Comparison of ENCODE assay signal across 18 cellular contexts in the genomic region with DNA sequence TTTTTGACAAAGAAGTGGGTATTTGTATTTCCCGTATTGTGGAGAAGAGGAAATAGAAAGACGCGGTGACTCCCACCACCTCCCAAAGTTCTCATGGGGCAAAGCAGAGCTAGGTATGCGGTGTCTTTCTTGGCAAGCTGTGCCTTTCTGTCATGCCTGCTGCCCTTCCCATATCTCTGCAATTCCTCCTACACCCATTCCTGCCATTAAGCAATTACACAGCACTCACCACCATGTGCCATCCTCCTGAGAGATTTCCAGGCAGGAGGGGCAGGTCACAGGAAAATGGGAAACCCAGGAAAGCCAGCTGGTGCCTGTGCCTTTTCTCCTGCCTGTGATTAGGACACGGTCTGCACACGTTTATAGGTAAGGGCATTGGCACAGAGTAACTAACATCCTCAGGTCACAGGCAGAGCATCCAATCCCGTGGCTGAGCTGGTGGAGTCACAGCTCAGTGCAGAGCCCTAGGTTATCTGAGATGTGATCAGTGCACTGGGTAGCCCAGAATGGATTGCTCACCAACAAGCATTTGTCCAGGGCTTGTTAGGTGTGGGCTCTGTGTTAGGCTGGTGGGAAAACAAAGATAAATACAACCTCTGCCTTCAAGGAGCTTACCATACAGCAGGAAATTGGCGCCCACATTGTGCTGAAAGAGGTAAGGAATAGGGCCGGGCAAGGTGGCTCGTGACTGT. TPM values are rescaled to one million over a fixed set of nuclear protein-coding genes. Genes with fewer than 3 reads are reported as not detected.
DNase-seq lines count a peak whose midpoint lies in the region; ATAC-seq and TF ChIP-seq lines count a peak whose summit lies in the region.
"Had no signal": no experiment of that assay in that cellular context is flagged by ENCODE, and none has a peak within 500 bp of the region (broad histone marks: within the 10 kb centered on the region; RNA-seq: fewer than 3 reads in every experiment).

No MANE protein-coding gene starts in this region.

- peaks cover 21% of the 10 kb centered on the region for H3K4me1 Mint-ChIP-seq in glutamatergic neuron (ENCODE audit: low read depth, unreplicated experiment)
- H3K4me1 Mint-ChIP-seq: CD4-positive, CD25-positive, alpha-beta regulatory T cell had no signal

- H3K27ac Mint-ChIP-seq in glutamatergic neuron (ENCODE audit: unreplicated experiment), result no peak overlapping the region
- H3K27ac Mint-ChIP-seq: CD4-positive, CD25-positive, alpha-beta regulatory T cell had no signal

- no peaks in the 10 kb centered on the region for H3K4me1 ChIP-seq in SJCRH30
- H3K4me1 ChIP-seq: HAP-1, Peyer's patch had no signal

- H3K36me3 Mint-ChIP-seq in glutamatergic neuron (ENCODE audit: unreplicated experiment), result no peaks in the 10 kb centered on the region
- H3K36me3 Mint-ChIP-seq: CD4-positive, CD25-positive, alpha-beta regulatory T cell had no signal

- no peaks in the 10 kb centered on the region for H3K9me3 ChIP-seq in SJCRH30 (replicated peaks)
- H3K9me3 ChIP-seq: HAP-1, Peyer's patch had no signal

- TF ChIP-seq CTCF in glutamatergic neuron (IDR thresholded peaks at IDR 0.05; ENCODE audit: partially characterized antibody, unreplicated experiment), result no peak

- peaks cover 14% of the 10 kb centered on the region for H3K27me3 ChIP-seq in SJCRH30

- peak overlapping the region; percentile 1 for H3K4me3 Mint-ChIP-seq in glutamatergic neuron (ENCODE audit: unreplicated experiment)
- H3K4me3 Mint-ChIP-seq: CD4-positive, CD25-positive, alpha-beta regulatory T cell had no signal

- DNase-seq in NCI-H2227 (lab: John Stamatoyannopoulos, UW; ENCODE audit: unreplicated experiment), result peak; percentile 8
- DNase-seq in NCI-H2227 treated with DMSO at 0.1 percent for 48 hours (lab: John Stamatoyannopoulos, UW), result no peak
- DNase-seq in NCI-H187 treated with DMSO at 0.1 percent for 48 hours (lab: John Stamatoyannopoulos, UW), result peak; percentile 6
- DNase-seq in NCI-H69 (lab: John Stamatoyannopoulos, UW), result peak; percentile 83
- DNase-seq in glutamatergic neuron, result no peak
- no peak for DNase-seq in SJCRH30
- DNase-seq: CD4-positive, CD25-positive, alpha-beta regulatory T cell; GM23248; Kasumi-1; NCI-H1930; NCI-H510A; NCI-H748 treated with DMSO at 0.1 percent for 48 hours; Peyer's patch; T-helper 2 cell had no signal

- ATAC-seq in GM21423 (IDR thresholded peaks at IDR 0.05; ENCODE audit: unreplicated experiment), result no peak

- peaks cover 9% of the 10 kb centered on the region for H3K9me3 Mint-ChIP-seq in glutamatergic neuron (ENCODE audit: unreplicated experiment)

- H3K4me3 ChIP-seq in SJCRH30, result no peak overlapping the region
- H3K4me3 ChIP-seq: GM23248, HAP-1, Peyer's patch had no signal

- H3K27me3 Mint-ChIP-seq in glutamatergic neuron (ENCODE audit: unreplicated experiment), result peaks cover 13% of the 10 kb centered on the region

- H3K27ac ChIP-seq in SJCRH30, result no peak overlapping the region
- H3K27ac ChIP-seq: GM23248, Peyer's patch had no signal

- H3K36me3 ChIP-seq in SJCRH30, result no peaks in the 10 kb centered on the region
- H3K36me3 ChIP-seq: HAP-1, Peyer's patch had no signal

RNA-seq across cellular contexts. Expression of a gene that starts 9.4 kb away (rescaled TPM):
- 2.5 TPM for total RNA-seq in glutamatergic neuron (ENCODE audit: unreplicated experiment)
- not detected in 2 replicates for total RNA-seq in SJCRH30 (2014; rRNA removed; shearing (Covaris generic))
- total RNA-seq: A673; CD4-positive, CD25-positive, alpha-beta regulatory T cell; GM23248; MCF 10A had no signal

Comparison
In these comparisons a context has a peak if more than half of its experiments do, and no peak if none do; other contexts are left out.
1. DNase-seq: peak in NCI-H2227 (single experiment), NCI-H187 treated with DMSO at 0.1 percent for 48 hours (single experiment) and NCI-H69 (single experiment); none in NCI-H2227 treated with DMSO at 0.1 percent for 48 hours (single experiment), glutamatergic neuron (single experiment) and SJCRH30 (0 of 2).